In the genomic region with DNA sequence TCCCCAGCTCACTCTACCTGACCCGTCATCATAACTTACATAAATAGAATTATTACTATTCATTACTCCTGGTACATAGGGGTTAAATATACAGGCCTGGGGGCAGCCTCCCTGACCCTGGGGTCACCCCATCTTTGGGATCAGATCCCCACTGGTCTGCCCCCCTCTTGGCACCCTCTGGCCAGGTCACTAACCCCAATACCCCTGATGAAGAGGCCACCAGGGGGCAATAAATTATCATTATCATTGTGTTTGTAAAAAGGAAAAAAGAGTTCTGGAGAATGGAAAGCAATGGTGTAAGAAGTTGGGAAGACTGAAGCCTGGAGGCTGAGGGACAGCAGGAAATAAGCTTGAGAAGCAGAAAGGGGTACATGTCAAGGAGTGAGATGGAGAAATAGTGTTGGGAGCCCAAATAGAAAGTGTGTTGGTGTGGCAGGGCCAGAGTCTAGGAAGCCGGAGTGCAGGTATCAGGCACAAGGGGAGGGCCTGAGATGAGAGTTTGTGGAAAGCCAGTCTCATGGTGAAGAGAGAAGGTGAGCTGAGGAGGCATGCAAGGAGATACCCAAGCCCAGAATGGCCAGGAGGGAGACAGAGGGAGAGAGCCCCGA, we compare ENCODE assay signal across 9 cellular contexts. TPM values are rescaled to one million over a fixed set of nuclear protein-coding genes. Genes with fewer than 3 reads are reported as not detected.
DNase-seq lines count a peak whose midpoint lies in the region; ATAC-seq and TF ChIP-seq lines count a peak whose summit lies in the region.
"Had no signal": no experiment of that assay in that cellular context is flagged by ENCODE, and none has a peak within 500 bp of the region (broad histone marks: within the 10 kb centered on the region; RNA-seq: fewer than 3 reads in every experiment).

No MANE protein-coding gene starts in this region.

- H3K36me3 ChIP-seq in adrenal gland (replicated peaks in 1 of 2) (no peaks in the 10 kb centered on the region), vagina (no peaks in the 10 kb centered on the region)

- H3K4me3 ChIP-seq in AG10803 (ENCODE audit: low read length) (no peak overlapping the region), adrenal gland (no peak overlapping the region), vagina (no peak overlapping the region)

- no peaks in the 10 kb centered on the region for H3K27me3 ChIP-seq in adrenal gland
- no peaks in the 10 kb centered on the region for H3K27me3 ChIP-seq in vagina

- ATAC-seq in GM21737 (IDR thresholded peaks at IDR 0.05; ENCODE audit: unreplicated experiment) (no peak), GM18870 (IDR thresholded peaks at IDR 0.05; ENCODE audit: unreplicated experiment) (no peak)

- DNase-seq in AG10803 (ENCODE audit: low read depth): peak; percentile 25
- peak; percentile 30 for DNase-seq in HCEC 1CT
- peak in 1 of 7 donors; percentile 26 for DNase-seq in adrenal gland
- DNase-seq in kidney tubule cell (ENCODE audit: low spot score): peak; percentile 17
- DNase-seq in vagina (ENCODE audit: extremely low spot score in 2 of 2): no peak
- DNase-seq in stimulated activated CD4-positive, alpha-beta T cell treated with anti-CD3 and anti-CD28 coated beads, Interleukin-12 subunit alpha, Interleukin-12 subunit beta, amount 100 ng/mL, for 4 hours: no peak
- DNase-seq: activated naive CD4-positive, alpha-beta T cell treated with Interleukin-2 at 50 U/mL for 16 hours had no signal

- peaks cover 12 to 22% of the 10 kb centered on the region in 2 donors for H3K4me1 ChIP-seq in adrenal gland (replicated peaks in 1 of 2)
- H3K4me1 ChIP-seq in vagina: peaks cover 24% of the 10 kb centered on the region

- TF ChIP-seq CTCF in AG10803 (conservative IDR thresholded peaks at IDR 0.05; ENCODE audit: low read length) (peak; percentile 37), adrenal gland (IDR thresholded peaks at IDR 0.05) (peak in 5 of 6 experiments; percentile 26 to 50 (median 42)), vagina (IDR thresholded peaks at IDR 0.05) (peak in 1 of 3 experiments; percentile 9)

- 76 to 94% (median 87%) methylated on average over 3 of the region's 3 CpGs for WGBS in adrenal gland, 4 donors

- H3K9me3 ChIP-seq in adrenal gland (replicated peaks in 1 of 3) (no peaks in the 10 kb centered on the region), vagina (no peaks in the 10 kb centered on the region)

- intact Hi-C loops in adrenal gland (cut with DNase I): loop anchor here in 1 of 2 donors (10.0 kb wide), 1 partner anchor 177 kb away; the partner anchor contains the start of genes NPFF and TARBP2
- intact Hi-C loops in vagina (cut with DNase I): no loop called here

- TF ChIP-seq POLR2A in adrenal gland (IDR thresholded peaks at IDR 0.05): no peak
- no peak for TF ChIP-seq POLR2A in vagina (IDR thresholded peaks at IDR 0.05)

- H3K27ac ChIP-seq in adrenal gland (no peak overlapping the region), vagina (no peak overlapping the region)

RNA-seq across cellular contexts. Expression of gene AAAS, which starts 6.1 kb away (rescaled TPM):
- 100 to 1,000 TPM in 2 of 8 donors, 10 to 100 TPM in 6; 50.1 to 108 (median 82.4) TPM for total RNA-seq in adrenal gland
- 100 to 1,000 TPM in 2 of 3 donors, 10 to 100 TPM in 1; 59.2 to 210 (median 172) TPM for polyA plus RNA-seq in adrenal gland
- 30.9 TPM for total RNA-seq in vagina

RNA-seq across cellular contexts. Expression of gene SP7, which starts 8.6 kb away (rescaled TPM):
- total RNA-seq in adrenal gland: not detected
- under 1 TPM in 1 of 3 donors, not detected in 2; 0.03 TPM for polyA plus RNA-seq in adrenal gland
- not detected for total RNA-seq in vagina

RNA-seq across cellular contexts. Expression of gene MYG1, which starts 28.0 kb away (rescaled TPM):
- total RNA-seq in adrenal gland: 10 to 100 TPM; 56.8 to 94.9 (median 69.6) TPM
- polyA plus RNA-seq in adrenal gland: 100 to 1,000 TPM in 2 of 3 donors, 10 to 100 TPM in 1; 45.9 to 240 (median 220) TPM
- 41.5 TPM for total RNA-seq in vagina

RNA-seq across cellular contexts. Expression of gene PFDN5, which starts 32.2 kb away (rescaled TPM):
- total RNA-seq in adrenal gland (100 to 1,000 TPM; 501 to 966 (median 676) TPM), vagina (673 TPM)
- polyA plus RNA-seq in adrenal gland: 1,000 to 10,000 TPM in 2 of 3 donors, 100 to 1,000 TPM in 1; 840 to 2,052 (median 2,012) TPM

RNA-seq across cellular contexts. Expression of gene SP1, which starts 52.4 kb away (rescaled TPM):
- total RNA-seq in adrenal gland (10 to 100 TPM; 34.9 to 90.0 (median 61.7) TPM), vagina (76.1 TPM)
- polyA plus RNA-seq in adrenal gland: 10 to 100 TPM; 16.3 to 48.8 (median 18.3) TPM

Comparison
In these comparisons a context has a peak if more than half of its experiments do, and no peak if none do; other contexts are left out.
1. DNase-seq: peak in AG10803 (single experiment), HCEC 1CT (single experiment) and kidney tubule cell (single experiment); none in vagina (0 of 2) and stimulated activated CD4-positive, alpha-beta T cell treated with anti-CD3 and anti-CD28 coated beads, Interleukin-12 subunit alpha, Interleukin-12 subunit beta, amount 100 ng/mL, for 4 hours (single experiment).